ENCODE assay signal across 8 cellular contexts in the genomic region with DNA sequence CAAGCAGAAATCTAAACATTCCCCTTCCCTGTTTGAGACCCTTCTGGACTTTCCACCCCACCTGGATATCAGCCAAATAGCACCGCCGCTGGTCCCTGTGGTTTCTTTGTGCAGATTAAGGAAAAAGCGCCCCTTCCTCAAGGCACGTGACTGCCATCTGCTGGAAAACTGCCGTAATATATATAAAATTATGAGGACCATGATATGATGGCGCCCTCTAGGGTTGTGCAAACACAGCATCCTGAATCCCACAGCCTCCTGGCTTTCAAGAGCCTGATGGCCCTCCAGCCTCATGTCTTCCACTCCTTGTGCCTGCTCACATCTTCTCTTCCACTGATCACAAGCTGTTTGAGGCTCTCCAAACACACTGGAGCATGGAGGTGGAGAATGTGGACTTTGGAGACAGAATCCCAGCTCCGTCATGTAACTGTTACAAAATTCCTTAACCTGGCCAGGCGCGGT.
A peak's percentile ranks its signal among the peaks of the same experiment; 100 is the strongest.
DNase-seq lines count a peak whose midpoint lies in the region; ATAC-seq, FAIRE-seq and TF ChIP-seq lines count a peak whose summit lies in the region.

No MANE protein-coding gene starts in this region.

- H3K4me1 Mint-ChIP-seq in activated CD4-positive, alpha-beta T cell treated with anti-CD3 and anti-CD28 coated beads for 36 hours: peaks cover 3% of the 10 kb centered on the region
- H3K4me1 Mint-ChIP-seq in T-helper 17 cell: peaks cover 12% of the 10 kb centered on the region
- peaks cover 5% of the 10 kb centered on the region for H3K4me1 Mint-ChIP-seq in neural crest cell

- peaks cover 11% of the 10 kb centered on the region for H3K27me3 Mint-ChIP-seq in activated CD4-positive, alpha-beta T cell treated with anti-CD3 and anti-CD28 coated beads for 36 hours
- H3K27me3 Mint-ChIP-seq in T-helper 17 cell: peaks cover 53% of the 10 kb centered on the region
- H3K27me3 Mint-ChIP-seq in neural crest cell (ENCODE audit: low read depth): no peaks in the 10 kb centered on the region

- no peaks in the 10 kb centered on the region for H3K9me3 ChIP-seq in T-helper 17 cell (ENCODE audit: control insufficient read depth, low read length, poor library complexity, severe bottlenecking)

- DNase-seq in activated CD4-positive, alpha-beta T cell treated with anti-CD3 and anti-CD28 coated beads for 36 hours: peak; percentile 67
- no peak for DNase-seq in activated CD4-positive, alpha-beta T cell treated with anti-CD3 and anti-CD28 coated beads for 1 hour
- peak; percentile 77 for DNase-seq in NCI-H1105 treated with DMSO at 0.1 percent for 48 hours (lab: John Stamatoyannopoulos, UW)
- DNase-seq in T-helper 17 cell: no peak
- DNase-seq in ecto neural progenitor cell (ENCODE audit: low spot score): peak; percentile 72
- DNase-seq in neural crest cell (ENCODE audit: low read depth, low spot score): peak; percentile 88
- DNase-seq in GM12892 (ENCODE audit: insufficient read length): no peak

- peak; percentile 49 for ATAC-seq in activated CD4-positive, alpha-beta T cell treated with anti-CD3 and anti-CD28 coated beads for 36 hours
- ATAC-seq in T-helper 17 cell (no peak), GM19328 (IDR thresholded peaks at IDR 0.05; ENCODE audit: unreplicated experiment) (no peak)

- H3K4me3 Mint-ChIP-seq in activated CD4-positive, alpha-beta T cell treated with anti-CD3 and anti-CD28 coated beads for 36 hours: no peak overlapping the region
- H3K4me3 Mint-ChIP-seq in T-helper 17 cell (peak overlapping the region; percentile 58), neural crest cell (no peak overlapping the region)

- no peak for FAIRE-seq in GM12892 (lab: Jason Lieb, UNC)

- H3K9me3 Mint-ChIP-seq in activated CD4-positive, alpha-beta T cell treated with anti-CD3 and anti-CD28 coated beads for 36 hours (ENCODE audit: low read depth): no peaks in the 10 kb centered on the region
- no peaks in the 10 kb centered on the region for H3K9me3 Mint-ChIP-seq in neural crest cell

- no peak for TF ChIP-seq POLR2A in GM12892 (IDR thresholded peaks at IDR 0.05; ENCODE audit: low read depth, low read length)

- intact Hi-C loops in activated CD4-positive, alpha-beta T cell treated with anti-CD3 and anti-CD28 coated beads for 36 hours (cut with DNase I, micrococcal nuclease): loop anchor here (1.0 kb wide), 1 partner anchor 144 kb away; no protein-coding TSS in a partner anchor

- no peaks in the 10 kb centered on the region for H3K36me3 Mint-ChIP-seq in activated CD4-positive, alpha-beta T cell treated with anti-CD3 and anti-CD28 coated beads for 36 hours (ENCODE audit: low read depth)
- H3K36me3 Mint-ChIP-seq in T-helper 17 cell (ENCODE audit: low read depth) (no peaks in the 10 kb centered on the region), neural crest cell (ENCODE audit: low read depth) (no peaks in the 10 kb centered on the region)

- H3K27ac Mint-ChIP-seq in activated CD4-positive, alpha-beta T cell treated with anti-CD3 and anti-CD28 coated beads for 36 hours: no peak overlapping the region
- H3K27ac Mint-ChIP-seq in T-helper 17 cell (peak overlapping the region; percentile 86), neural crest cell (ENCODE audit: unreplicated experiment) (no peak overlapping the region)

- CTCF ChIA-PET in activated CD4-positive, alpha-beta T cell treated with anti-CD3 and anti-CD28 coated beads for 36 hours (lab: Charles Lee): interaction anchor here (0.5 to 1.3 kb wide), 13 partner anchors 9 to 143 kb away, joined by 3 to 7 read pairs (median 3); no protein-coding TSS in a partner anchor

- POLR2A ChIA-PET in activated CD4-positive, alpha-beta T cell treated with anti-CD3 and anti-CD28 coated beads for 36 hours (lab: Charles Lee): no interaction called here

- TF ChIP-seq CTCF in neural crest cell (conservative IDR thresholded peaks at IDR 0.05): peak; percentile 95

Comparison
In these comparisons a context has a peak if more than half of its experiments do, and no peak if none do; other contexts are left out.
1. DNase-seq: peak in activated CD4-positive, alpha-beta T cell treated with anti-CD3 and anti-CD28 coated beads for 36 hours (single experiment), NCI-H1105 treated with DMSO at 0.1 percent for 48 hours (single experiment), ecto neural progenitor cell (single experiment) and neural crest cell (single experiment); none in activated CD4-positive, alpha-beta T cell treated with anti-CD3 and anti-CD28 coated beads for 1 hour (single experiment), T-helper 17 cell (0 of 3) and GM12892 (single experiment).